10 cellular contexts compared by ENCODE assay signal in the genomic region with DNA sequence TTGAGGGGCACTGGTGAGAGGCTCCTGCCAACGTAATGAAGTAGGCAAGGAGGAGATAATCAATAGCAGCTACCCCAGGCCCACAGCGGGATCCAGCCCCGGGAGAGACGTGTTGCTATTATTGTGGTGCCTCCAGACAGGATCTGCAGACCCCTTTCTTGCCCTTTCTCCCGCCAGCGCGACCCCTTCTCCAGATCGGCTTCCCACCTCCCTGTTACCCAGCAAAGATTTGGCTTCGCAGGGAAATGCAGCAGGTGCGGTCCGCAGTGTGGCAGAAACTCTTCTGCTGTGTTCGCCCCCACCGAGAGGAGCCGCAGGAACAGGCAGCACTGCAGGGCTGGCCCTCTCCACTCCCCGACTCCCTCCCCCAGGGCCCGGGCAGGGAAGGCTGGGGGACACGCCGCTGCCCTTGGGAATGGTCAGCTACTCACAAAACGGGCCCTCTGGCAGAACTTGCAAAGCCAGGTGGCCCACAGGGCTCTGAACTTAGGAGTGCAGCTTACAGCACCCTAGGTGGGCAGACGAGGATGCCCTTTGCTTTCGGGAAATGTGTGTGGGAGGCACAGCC. TPM values are rescaled to one million over a fixed set of nuclear protein-coding genes. Genes with fewer than 3 reads are reported as not detected.
DNase-seq lines count a peak whose midpoint lies in the region; ATAC-seq and TF ChIP-seq lines count a peak whose summit lies in the region.
"Had no signal": no experiment of that assay in that cellular context is flagged by ENCODE, and none has a peak within 500 bp of the region (broad histone marks: within the 10 kb centered on the region; RNA-seq: fewer than 3 reads in every experiment).

No MANE protein-coding gene starts in this region.

- peak overlapping the region; percentile 67 for H3K4me3 Mint-ChIP-seq in activated T-cell treated with anti-CD3 and anti-CD28 coated beads, Interleukin-2, amount 50 U/mL, for 4 hours

- H3K27me3 ChIP-seq in mesendoderm (ENCODE audit: insufficient read depth, low read length, poor library complexity): peaks cover 28% of the 10 kb centered on the region
- no peaks in the 10 kb centered on the region for H3K27me3 ChIP-seq in thoracic aorta (replicated peaks; ENCODE audit: insufficient read depth)

- no peaks in the 10 kb centered on the region for H3K9me3 ChIP-seq in thoracic aorta
- H3K9me3 ChIP-seq: HAP-1 had no signal

- peaks cover 17% of the 10 kb centered on the region for H3K4me1 Mint-ChIP-seq in activated T-cell treated with anti-CD3 and anti-CD28 coated beads, Interleukin-2, amount 50 U/mL, for 4 hours (ENCODE audit: low read depth)

- no peak overlapping the region for H2BK5ac ChIP-seq in mesendoderm (ENCODE audit: low read length)

- no peak overlapping the region for H2BK120ac ChIP-seq in mesendoderm (ENCODE audit: low read depth, low read length)

- H3K18ac ChIP-seq in mesendoderm (ENCODE audit: low read length): no peak overlapping the region

- no peaks in the 10 kb centered on the region for H3K9me3 Mint-ChIP-seq in activated T-cell treated with anti-CD3 and anti-CD28 coated beads, Interleukin-2, amount 50 U/mL, for 4 hours

- peaks cover 2% of the 10 kb centered on the region for H3K36me3 Mint-ChIP-seq in activated T-cell treated with anti-CD3 and anti-CD28 coated beads, Interleukin-2, amount 50 U/mL, for 4 hours (ENCODE audit: insufficient read depth)

- no peak overlapping the region for H3K23ac ChIP-seq in mesendoderm (ENCODE audit: low read length)

- no peak overlapping the region for H4K5ac ChIP-seq in mesendoderm (ENCODE audit: low read length)

- H3K27ac ChIP-seq in angular gyrus (ENCODE audit: low read depth, low read length) (peak overlapping the region; percentile 69), mesendoderm (ENCODE audit: low read depth, low read length) (no peak overlapping the region), thoracic aorta (no peak overlapping the region)

- H3K36me3 ChIP-seq in mesendoderm (ENCODE audit: control insufficient read depth, insufficient read depth, low read length) (no peaks in the 10 kb centered on the region), thoracic aorta (no peaks in the 10 kb centered on the region)
- H3K36me3 ChIP-seq: HAP-1 had no signal

- H4K8ac ChIP-seq in mesendoderm (ENCODE audit: low read depth, low read length): no peak overlapping the region

- no peak overlapping the region for H3K56ac ChIP-seq in mesendoderm (ENCODE audit: low read length)

- H3K4me2 ChIP-seq in mesendoderm (ENCODE audit: low read length): no peak overlapping the region

- no CpG with 5 or more reads among the region's 21 CpGs for WGBS in mesendoderm (ENCODE audit: extremely low coverage, insufficient coverage, low lambda C conversion rate)

- no peak for DNase-seq in activated T-cell treated with anti-CD3 and anti-CD28 coated beads, Interleukin-2, amount 50 U/mL, for 4 hours
- DNase-seq in activated T-cell treated with anti-CD3 and anti-CD28 coated beads for 4 hours (no peak), mesendoderm (peak; percentile 11), thoracic aorta (ENCODE audit: low spot score) (no peak), CD1c-positive myeloid dendritic cell (ENCODE audit: extremely low spot score) (no peak)
- no peak for DNase-seq in effector CD8-positive, alpha-beta T cell (lab: John Stamatoyannopoulos, UW)
- DNase-seq: mesenchymal stem cell had no signal

- H3K79me1 ChIP-seq in mesendoderm (ENCODE audit: low read length): no peaks in the 10 kb centered on the region

- ATAC-seq in activated T-cell treated with anti-CD3 and anti-CD28 coated beads, Interleukin-2, amount 50 U/mL, for 4 hours: no peak
- ATAC-seq in thoracic aorta (ENCODE audit: insufficient number of reproducible peaks, low FRiP score, low read depth) (no peak), HG03097 (IDR thresholded peaks at IDR 0.05; ENCODE audit: low FRiP score, unreplicated experiment) (no peak)

- H3K4ac ChIP-seq in mesendoderm (ENCODE audit: low read depth, low read length): no peak overlapping the region

- no peak for TF ChIP-seq CTCF in thoracic aorta (IDR thresholded peaks at IDR 0.05)

- no peaks in the 10 kb centered on the region for H3K79me2 ChIP-seq in mesendoderm (ENCODE audit: control insufficient read depth, insufficient read depth, low read length)

- no peak overlapping the region for H3K9ac ChIP-seq in mesendoderm (ENCODE audit: low read length)

- H3K4me3 ChIP-seq in mesendoderm (ENCODE audit: low read length) (no peak overlapping the region), thoracic aorta (peak overlapping the region; percentile 84)

- H3K4me1 ChIP-seq in mesendoderm (ENCODE audit: control insufficient read depth, low read depth, low read length): peaks cover 2% of the 10 kb centered on the region
- H3K4me1 ChIP-seq in thoracic aorta (ENCODE audit: control insufficient read depth in 1 of 2, low read depth in 2 of 2): peaks cover 9 to 10% of the 10 kb centered on the region in 2 donors
- H3K4me1 ChIP-seq: HAP-1 had no signal

- no peak overlapping the region for H2AK5ac ChIP-seq in mesendoderm (ENCODE audit: low read length)

- H2BK15ac ChIP-seq in mesendoderm (replicated peaks; ENCODE audit: low read depth): no peak overlapping the region

- peaks cover 57% of the 10 kb centered on the region for H3K27me3 Mint-ChIP-seq in activated T-cell treated with anti-CD3 and anti-CD28 coated beads, Interleukin-2, amount 50 U/mL, for 4 hours (ENCODE audit: low read depth)

RNA-seq across cellular contexts. Expression of gene KCNA2, which starts 1.6 kb away (rescaled TPM):
- under 1 TPM; 0.19 to 0.25 (median 0.24) TPM for total RNA-seq in activated T-cell treated with anti-CD3 and anti-CD28 coated beads, Interleukin-2, amount 50 U/mL, for 4 hours
- 0.22 TPM for polyA plus RNA-seq in mesendoderm (2013, experiment 1 of 2)
- 0.18 TPM for polyA plus RNA-seq in mesendoderm (2013, experiment 2 of 2)
- total RNA-seq in thoracic aorta: 1 to 10 TPM; 2.0 to 3.1 TPM
